ENCODE assay signal across 27 cellular contexts in genomic region chr2:210633699-210634098, GRCh38.
"Had no signal": no experiment of that assay in that cellular context is flagged by ENCODE, and none has a peak within 500 bp of the region (broad histone marks: within the 10 kb centered on the region; RNA-seq: fewer than 3 reads in every experiment).

No MANE protein-coding gene starts in this region.

- H3K9me3 ChIP-seq: left lung, lower lobe of right lung, pancreas, prostate gland, spleen, suprapubic skin, thoracic aorta, tibial artery, upper lobe of right lung had no signal

- H3K4me1 ChIP-seq: left lung, lower lobe of right lung, pancreas, prostate gland, spleen, suprapubic skin, tibial artery, upper lobe of right lung had no signal

- FAIRE-seq: islet of Langerhans, kidney, pancreas, small intestine, urothelium cell line had no signal

- ATAC-seq: left colon; left lung; lower lobe of right lung; naive thymus-derived CD8-positive, alpha-beta T cell; pancreas; right cardiac atrium; sciatic nerve; stimulated activated effector memory CD8-positive, alpha-beta T cell treated with anti-CD3 and anti-CD28 coated beads, Interleukin-12 subunit alpha, Interleukin-12 subunit beta, amount 100 ng/mL, for 72 hours; upper lobe of right lung had no signal

- H3K4me3 ChIP-seq: left lung, lower lobe of right lung, pancreas, prostate gland, spleen, suprapubic skin, thoracic aorta, tibial artery, upper lobe of right lung had no signal

- H3K27me3 ChIP-seq: left lung, pancreas, spleen, suprapubic skin, tibial artery, upper lobe of right lung had no signal

- H3K36me3 ChIP-seq: left lung, lower lobe of right lung, pancreas, prostate gland, spleen, suprapubic skin, thoracic aorta, upper lobe of right lung had no signal

- H3K27ac ChIP-seq: left lung, lower lobe of right lung, pancreas, prostate gland, spleen, suprapubic skin, thoracic aorta, tibial artery, upper lobe of right lung had no signal

- DNase-seq: immature natural killer cell; kidney; left colon; left lung; lower lobe of right lung; mammary epithelial cell; mesenchymal stem cell; naive thymus-derived CD8-positive, alpha-beta T cell; nucleus accumbens; pancreas; posterior cingulate gyrus; retina; right cardiac atrium; small intestine; spleen; stimulated activated CD4-positive, alpha-beta T cell treated with anti-CD3 and anti-CD28 coated beads, Interleukin-4, amount 100 ng/mL, for 24 hours; stimulated activated naive CD4-positive, alpha-beta T cell; tibial artery; trophoblast cell; upper lobe of right lung had no signal
